Comparison of ENCODE assay signal across 8 cellular contexts in genomic region chr15:42457445-42458442, GRCh38. TPM values are rescaled to one million over a fixed set of nuclear protein-coding genes. Genes with fewer than 3 reads are reported as not detected.
DNase-seq lines count a peak whose midpoint lies in the region; ATAC-seq and TF ChIP-seq lines count a peak whose summit lies in the region.

No MANE protein-coding gene starts in this region.

- H3K9me3 Mint-ChIP-seq in stimulated activated naive CD8-positive, alpha-beta T cell treated with anti-CD3 and anti-CD28 coated beads, Interleukin-15, Interleukin-2, amounts not matched to agents 100 ng/mL and 50 ng/mL, for 24 hours = no peaks in the 10 kb centered on the region
- H3K9me3 Mint-ChIP-seq in stimulated activated naive CD8-positive, alpha-beta T cell treated with anti-CD3 and anti-CD28 coated beads, Interleukin-15, amount 100 ng/mL, for 72 hours = no peaks in the 10 kb centered on the region
- H3K9me3 Mint-ChIP-seq in CD4-positive, alpha-beta T cell = no peaks in the 10 kb centered on the region

- H3K9me3 ChIP-seq in CD4-positive, alpha-beta T cell (ENCODE audit: control insufficient read depth, low read length) = no peaks in the 10 kb centered on the region

- no peak for TF ChIP-seq CTCF in CD4-positive, alpha-beta T cell (IDR thresholded peaks at IDR 0.05)

- no peak overlapping the region for H3K4me3 Mint-ChIP-seq in stimulated activated naive CD8-positive, alpha-beta T cell treated with anti-CD3 and anti-CD28 coated beads, Interleukin-15, Interleukin-2, amounts not matched to agents 100 ng/mL and 50 ng/mL, for 24 hours
- no peak overlapping the region for H3K4me3 Mint-ChIP-seq in stimulated activated naive CD8-positive, alpha-beta T cell treated with anti-CD3 and anti-CD28 coated beads, Interleukin-15, amount 100 ng/mL, for 72 hours
- no peak overlapping the region for H3K4me3 Mint-ChIP-seq in CD4-positive, alpha-beta T cell

- DNase-seq in stimulated activated naive CD8-positive, alpha-beta T cell treated with anti-CD3 and anti-CD28 coated beads, Interleukin-15, amount 100 ng/mL, for 72 hours = no peak
- DNase-seq in left colon = peak; percentile 25 to 50
- DNase-seq in superior temporal gyrus (ENCODE audit: extremely low spot score) = peak; percentile 75
- no peak for DNase-seq in NCI-H187 (lab: John Stamatoyannopoulos, UW)
- DNase-seq in CD4-positive, alpha-beta T cell = no peak

- peak overlapping the region; percentile 70 for H3K27ac ChIP-seq in cingulate gyrus (ENCODE audit: low read depth, low read length)
- no peak overlapping the region for H3K27ac ChIP-seq in CD4-positive, alpha-beta T cell (ENCODE audit: low read depth, low read length)

- POLR2A ChIA-PET in CD4-positive, alpha-beta T cell (lab: Charles Lee) = no interaction called here

- no peak for ATAC-seq in stimulated activated naive CD8-positive, alpha-beta T cell treated with anti-CD3 and anti-CD28 coated beads, Interleukin-15, amount 100 ng/mL, for 72 hours
- ATAC-seq in HG03558 (IDR thresholded peaks at IDR 0.05; ENCODE audit: extremely low read depth, unreplicated experiment) (peak; percentile 56), left colon (no peak)
- ATAC-seq in CD4-positive, alpha-beta T cell (ENCODE audit: poor library complexity) = no peak

- H3K27ac Mint-ChIP-seq in stimulated activated naive CD8-positive, alpha-beta T cell treated with anti-CD3 and anti-CD28 coated beads, Interleukin-15, Interleukin-2, amounts not matched to agents 100 ng/mL and 50 ng/mL, for 24 hours = peak overlapping the region; percentile 68
- no peak overlapping the region for H3K27ac Mint-ChIP-seq in stimulated activated naive CD8-positive, alpha-beta T cell treated with anti-CD3 and anti-CD28 coated beads, Interleukin-15, amount 100 ng/mL, for 72 hours
- no peak overlapping the region for H3K27ac Mint-ChIP-seq in CD4-positive, alpha-beta T cell

- intact Hi-C loops in left colon (cut with DNase I, micrococcal nuclease) = no loop called here
- intact Hi-C loops in CD4-positive, alpha-beta T cell (cut with DNase I, micrococcal nuclease) = no loop called here

- H3K27me3 Mint-ChIP-seq in stimulated activated naive CD8-positive, alpha-beta T cell treated with anti-CD3 and anti-CD28 coated beads, Interleukin-15, Interleukin-2, amounts not matched to agents 100 ng/mL and 50 ng/mL, for 24 hours = no peaks in the 10 kb centered on the region
- no peaks in the 10 kb centered on the region for H3K27me3 Mint-ChIP-seq in stimulated activated naive CD8-positive, alpha-beta T cell treated with anti-CD3 and anti-CD28 coated beads, Interleukin-15, amount 100 ng/mL, for 72 hours
- no peaks in the 10 kb centered on the region for H3K27me3 Mint-ChIP-seq in CD4-positive, alpha-beta T cell

- H3K27me3 ChIP-seq in CD4-positive, alpha-beta T cell (ENCODE audit: control insufficient read depth, insufficient read depth, low read length) = no peaks in the 10 kb centered on the region

- peaks cover 9% of the 10 kb centered on the region for H3K4me1 Mint-ChIP-seq in stimulated activated naive CD8-positive, alpha-beta T cell treated with anti-CD3 and anti-CD28 coated beads, Interleukin-15, Interleukin-2, amounts not matched to agents 100 ng/mL and 50 ng/mL, for 24 hours (ENCODE audit: low read depth)
- H3K4me1 Mint-ChIP-seq in stimulated activated naive CD8-positive, alpha-beta T cell treated with anti-CD3 and anti-CD28 coated beads, Interleukin-15, amount 100 ng/mL, for 72 hours = no peaks in the 10 kb centered on the region
- H3K4me1 Mint-ChIP-seq in CD4-positive, alpha-beta T cell (ENCODE audit: low read depth) = peaks cover 25% of the 10 kb centered on the region

- H3K36me3 Mint-ChIP-seq in stimulated activated naive CD8-positive, alpha-beta T cell treated with anti-CD3 and anti-CD28 coated beads, Interleukin-15, Interleukin-2, amounts not matched to agents 100 ng/mL and 50 ng/mL, for 24 hours (ENCODE audit: low read depth) = peaks cover 23% of the 10 kb centered on the region
- peaks cover 28% of the 10 kb centered on the region for H3K36me3 Mint-ChIP-seq in CD4-positive, alpha-beta T cell (ENCODE audit: low read depth)

- CTCF ChIA-PET in CD4-positive, alpha-beta T cell (lab: Charles Lee) = no interaction called here

RNA-seq across cellular contexts. Expression of gene ZNF106, which starts 33.2 kb away (rescaled TPM):
- 10 to 100 TPM; 32.8 to 48.6 TPM for total RNA-seq in left colon
- 10 to 100 TPM; 30.9 to 31.4 TPM for total RNA-seq in CD4-positive, alpha-beta T cell

RNA-seq across cellular contexts. Expression of gene SNAP23, which starts 37.7 kb away (rescaled TPM):
- total RNA-seq in left colon = 10 to 100 TPM; 62.4 to 97.3 TPM
- 10 to 100 TPM; 37.4 to 40.1 TPM for total RNA-seq in CD4-positive, alpha-beta T cell

Comparison
In these comparisons a context has a peak if more than half of its experiments do, and no peak if none do; other contexts are left out.
1. DNase-seq: peak in left colon (2 of 2) and superior temporal gyrus (single experiment); none in stimulated activated naive CD8-positive, alpha-beta T cell treated with anti-CD3 and anti-CD28 coated beads, Interleukin-15, amount 100 ng/mL, for 72 hours (0 of 2), NCI-H187 (0 of 2) and CD4-positive, alpha-beta T cell (0 of 10).